Comparison of ENCODE assay signal across 7 cellular contexts in genomic region chr10:60405172-60405571, GRCh38.
"Had no signal": no experiment of that assay in that cellular context is flagged by ENCODE, and none has a peak within 500 bp of the region (broad histone marks: within the 10 kb centered on the region; RNA-seq: fewer than 3 reads in every experiment).

No MANE protein-coding gene starts in this region.

- H3K27ac Mint-ChIP-seq: H9 had no signal

- H3K9me3 Mint-ChIP-seq: H9 had no signal

- FAIRE-seq: HTR-8/SVneo, K562 had no signal

- H3K9ac ChIP-seq: GM23248 had no signal

- H2AFZ ChIP-seq: GM23248 had no signal

- H3K4me3 ChIP-seq: GM23248, K562 had no signal

- H3K27ac ChIP-seq: GM23248 had no signal

- DNase-seq: GM23248, GOT3, H9, HCEC 1CT, IMR-90 had no signal

- H3K4me3 Mint-ChIP-seq: H9 had no signal

- ATAC-seq: K562 had no signal
